Comparison of ENCODE assay signal across 7 cellular contexts in genomic region chr5:6745706-6746217, GRCh38. TPM values are rescaled to one million over a fixed set of nuclear protein-coding genes. Genes with fewer than 3 reads are reported as not detected.
A peak's percentile ranks its signal among the peaks of the same experiment; 100 is the strongest.
DNase-seq lines count a peak whose midpoint lies in the region; ATAC-seq, FAIRE-seq and TF ChIP-seq lines count a peak whose summit lies in the region.

No MANE protein-coding gene starts in this region.

- H4K5ac ChIP-seq in H1 (ENCODE audit: insufficient read length, low read depth, low read length), result no peak overlapping the region

- no peak overlapping the region for H3K4me2 ChIP-seq in PC-9
- H3K4me2 ChIP-seq in H1 (ENCODE audit: insufficient read depth in 1 of 2, low read depth in 2 of 2, low read length in 2 of 2), result no peak overlapping the region

- peaks cover 3% of the 10 kb centered on the region; the same call in 1 of the 2 replicates for H3K79me1 ChIP-seq in H1 (ENCODE audit: low read depth, low read length)

- no peak overlapping the region for H2BK120ac ChIP-seq in H1 (replicated peaks; ENCODE audit: low read depth, low read length)

- no peak overlapping the region for H2BK20ac ChIP-seq in H1 (ENCODE audit: low read length)

- no peak for FAIRE-seq in H1 (lab: Jason Lieb, UNC)

- H2BK15ac ChIP-seq in H1 (ENCODE audit: low read length), result no peak overlapping the region

- H3K27me3 ChIP-seq in HL-60 (ENCODE audit: insufficient read depth, poor library complexity, severe bottlenecking) (no peaks in the 10 kb centered on the region), PC-9 (ENCODE audit: insufficient read depth, low read depth) (no peaks in the 10 kb centered on the region), H1 (replicated peaks in 1 of 4; ENCODE audit: control insufficient read depth in 3 of 4, extremely low read depth in 1 of 4, insufficient read depth in 3 of 4, low read length in 3 of 4) (no peaks in the 10 kb centered on the region)

- H3K36me3 ChIP-seq in PC-9 (ENCODE audit: low read depth), result peaks cover 48% of the 10 kb centered on the region
- peaks cover 2 to 18% (median 7%) of the 10 kb centered on the region in 4 experiments for H3K36me3 ChIP-seq in H1 (ENCODE audit: control insufficient read depth in 2 of 4, insufficient read depth in 4 of 4, low read length in 3 of 4)
- no peaks in the 10 kb centered on the region for H3K36me3 ChIP-seq in mucosa of descending colon (ENCODE audit: low read depth)

- H3K27ac ChIP-seq in HL-60 (replicated peaks), result no peak overlapping the region
- no peak overlapping the region for H3K27ac ChIP-seq in PC-9
- no peak overlapping the region for H3K27ac ChIP-seq in H1 (ENCODE audit: low read depth, low read length)

- H4K8ac ChIP-seq in H1 (ENCODE audit: extremely low read depth, insufficient read depth, low read length), result no peak overlapping the region

- DNase-seq in DMS53 (lab: John Stamatoyannopoulos, UW) (peak; percentile 70), HL-60 (ENCODE audit: low read depth in 1 of 2, low spot score in 1 of 2) (peak in 1 of 2 experiments; percentile 39), PC-9 (peak in 1 of 2 experiments; percentile 67), H1 (ENCODE audit: low read depth in 1 of 2, low spot score in 2 of 2) (no peak), mucosa of descending colon (peak in 1 of 3 donors; percentile 67)

- H3K9ac ChIP-seq in H1 (replicated peaks in 1 of 4; ENCODE audit: extremely low read depth in 1 of 4, low read depth in 3 of 4, low read length in 3 of 4), result no peak overlapping the region

- no peak overlapping the region for H2AFZ ChIP-seq in PC-9
- no peak overlapping the region for H2AFZ ChIP-seq in H1 (ENCODE audit: low read length)

- TF ChIP-seq POLR2A in H1 (IDR thresholded peaks at IDR 0.05; ENCODE audit: control extremely low read depth in 1 of 2, low read depth in 2 of 2, low read length in 2 of 2), result no peak

- H3K79me2 ChIP-seq in PC-9 (ENCODE audit: low read depth) (peaks cover 46% of the 10 kb centered on the region), H1 (ENCODE audit: control insufficient read depth in 1 of 2, insufficient read depth in 2 of 2, low read length in 2 of 2) (peaks cover 0 to 12% of the 10 kb centered on the region in 2 experiments; a peak in 2 of 4 replicates)

- no peaks in the 10 kb centered on the region for H3K9me3 ChIP-seq in PC-9 (ENCODE audit: insufficient read depth, low read depth)
- no peaks in the 10 kb centered on the region for H3K9me3 ChIP-seq in H1 (ENCODE audit: insufficient read depth in 2 of 2, low read depth in 1 of 2, low read length in 1 of 2)
- no peaks in the 10 kb centered on the region for H3K9me3 ChIP-seq in mucosa of descending colon

- H4K91ac ChIP-seq in H1 (replicated peaks; ENCODE audit: insufficient read length, low read length), result no peak overlapping the region

- no peak overlapping the region for H3K18ac ChIP-seq in H1 (ENCODE audit: extremely low read depth, low read length)

- peak; percentile 76 to 83 for TF ChIP-seq RAD21 in H1 (IDR thresholded peaks at IDR 0.05 in 1 of 2, conservative IDR thresholded peaks at IDR 0.05 in 1 of 2; ENCODE audit: low read depth in 2 of 2, low read length in 2 of 2)

- BruUV-seq in PC-9 (replicated peaks; lab: Mats Ljungman, UMichigan), result no TSS peak

- H2BK5ac ChIP-seq in H1 (ENCODE audit: low read depth, low read length), result no peak overlapping the region

- CTCF ChIA-PET in PC-9 (lab: Charles Lee) (no interaction called here), H1 (lab: Charles Lee; ENCODE audit: partially characterized antibody) (interaction anchor here (0.6 to 4.6 kb wide), 26 partner anchors 10 to 813 kb away, joined by 3 to 25 read pairs (median 5); partner anchors contain the start of genes NSUN2 and SRD5A1)

- POLR2A ChIA-PET in PC-9 (lab: Charles Lee; ENCODE audit: unreplicated experiment), result no interaction called here
- POLR2A ChIA-PET in H1 (lab: Charles Lee; ENCODE audit: partially characterized antibody), result interaction anchor here (0.6 to 1.2 kb wide), 2 partner anchors 113 to 149 kb away, joined by 3 to 4 read pairs; partner anchors contain the start of genes NSUN2 and SRD5A1

- H4K20me1 ChIP-seq in PC-9 (ENCODE audit: insufficient read depth) (peaks cover 49% of the 10 kb centered on the region), H1 (replicated peaks in 1 of 2; ENCODE audit: control insufficient read depth in 1 of 2, insufficient read depth in 2 of 2, low read length in 2 of 2) (peaks cover 8 to 25% of the 10 kb centered on the region in 2 experiments)

- no peak overlapping the region for H3K56ac ChIP-seq in H1 (replicated peaks; ENCODE audit: insufficient read length, low read depth, low read length)

- TF ChIP-seq CTCF in HL-60 (IDR thresholded peaks at IDR 0.05; ENCODE audit: insufficient read depth, low read length) (peak; percentile 57), PC-9 (conservative IDR thresholded peaks at IDR 0.05) (peak; percentile 88), H1 (IDR thresholded peaks at IDR 0.05; ENCODE audit: control extremely low read depth in 1 of 3, insufficient read depth in 1 of 3, low read depth in 1 of 3, low read length in 3 of 3) (peak in 2 of 3 experiments; percentile 49 to 72; a peak in 3 of 4 replicates), mucosa of descending colon (IDR thresholded peaks at IDR 0.05) (peak; percentile 44)

- intact Hi-C loops in PC-9 (cut with micrococcal nuclease; ENCODE audit: unreplicated experiment), result loop anchor here (1.0 kb wide), 1 partner anchor 1253 kb away; no protein-coding TSS in a partner anchor
- intact Hi-C loops in mucosa of descending colon (cut with DNase I, micrococcal nuclease), result loop anchor here (10.0 kb wide), 2 partner anchors 111 to 1251 kb away; partner anchors contain the start of genes NSUN2 (in 1 of the 2) and SRD5A1 (in 1 of the 2)

- H3K4me3 ChIP-seq in HL-60 (replicated peaks; ENCODE audit: insufficient read depth, low read length) (no peak overlapping the region), PC-9 (no peak overlapping the region), H1 (ENCODE audit: extremely low read depth in 1 of 4, insufficient read depth in 2 of 4, low read depth in 3 of 4, low read length in 4 of 4) (no peak overlapping the region), mucosa of descending colon (no peak overlapping the region)

- no peak for TF ChIP-seq EP300 in H1 (IDR thresholded peaks at IDR 0.05; ENCODE audit: borderline replicate concordance in 1 of 2, low read depth in 2 of 2, low read length in 2 of 2)

- H3K23me2 ChIP-seq in H1 (ENCODE audit: low read depth, low read length), result no peaks in the 10 kb centered on the region

- no peaks in the 10 kb centered on the region for H3K9me2 ChIP-seq in PC-9 (ENCODE audit: insufficient read depth)

- H3K4me1 ChIP-seq in PC-9 (replicated peaks; ENCODE audit: insufficient read depth) (peaks cover 5% of the 10 kb centered on the region), H1 (replicated peaks in 1 of 4; ENCODE audit: control insufficient read depth in 3 of 4, insufficient read depth in 4 of 4, low read length in 3 of 4) (peaks cover 0 to 3% (median 0%) of the 10 kb centered on the region in 4 experiments; a peak in 3 of 7 replicates), mucosa of descending colon (ENCODE audit: low read depth) (no peaks in the 10 kb centered on the region)

- H3K4ac ChIP-seq in H1 (replicated peaks; ENCODE audit: insufficient read length, low read depth, low read length), result no peak overlapping the region

- H2BK12ac ChIP-seq in H1 (ENCODE audit: low read depth, low read length), result no peak overlapping the region

- no peak overlapping the region for H2AK5ac ChIP-seq in H1 (ENCODE audit: low read depth, low read length)

- H3K23ac ChIP-seq in H1 (ENCODE audit: insufficient read length), result no peak overlapping the region

- H3K14ac ChIP-seq in H1 (ENCODE audit: insufficient read length), result no peak overlapping the region

- ATAC-seq in GM19351 (IDR thresholded peaks at IDR 0.05; ENCODE audit: unreplicated experiment) (peak; percentile 91), mucosa of descending colon (peak; percentile 87), HG03025 (IDR thresholded peaks at IDR 0.05; ENCODE audit: low FRiP score, unreplicated experiment) (no peak)

- H3F3A ChIP-seq in PC-9 (ENCODE audit: insufficient read depth, low read depth), result no peaks in the 10 kb centered on the region; the same call in 1 of the 2 replicates

- 87% methylated on average over 10 of the region's 10 CpGs; no CpG with 5 or more reads in 1 of the 2 experiments for WGBS in H1 (ENCODE audit: extremely low coverage in 1 of 2, insufficient coverage in 1 of 2, insufficient read length in 1 of 2, insufficient replicate concordance in 2 of 2, low coverage in 1 of 2, low lambda C conversion rate in 2 of 2, missing lambda C conversion rate in 1 of 2), 2 experiments

TF ChIP-seq in H1, 55 proteins besides CTCF, POLR2A, EP300 and RAD21 (continues in another document):
- TF ChIP-seq CREB1 (IDR thresholded peaks at IDR 0.05) (no peak), CEBPB (IDR thresholded peaks at IDR 0.05; ENCODE audit: low read depth, low read length) (no peak), SP4 (IDR thresholded peaks at IDR 0.05; ENCODE audit: low read length) (no peak)

RNA-seq across cellular contexts. Expression of gene TENT4A, which starts 32.5 kb away (rescaled TPM):
- 72.8 and 84.8 TPM in 2 replicates for total RNA-seq in PC-9 (2021)
- 22.4 and 25.1 TPM in 2 replicates for total RNA-seq in H1 (2021; fragmentation: NEBNext Ultra II Directional; extraction: Animal tissue kit (Norgen Biotek cat#: 25700))
- 8.9 and 11.6 TPM in 2 replicates for polyA plus RNA-seq in H1 (2011; rRNA removed)
- polyA plus RNA-seq in H1 (2011; cell fraction: cytosol; rRNA removed), result 6.3 TPM
- 46.4 TPM for polyA plus RNA-seq in H1 (2011; cell fraction: nucleus; rRNA removed)
- 17.5 to 20.5 TPM (median 19.2 TPM) in 4 replicates for polyA plus RNA-seq in H1 (2012, experiment 1 of 2)
- polyA plus RNA-seq in H1 (2012, experiment 2 of 2), result 4.8 TPM
- polyA plus RNA-seq in H1 (2013, experiment 1 of 2), result 21.0 TPM
- polyA plus RNA-seq in H1 (2013, experiment 2 of 2), result 20.5 TPM
- 12.4 and 14.3 TPM in 2 replicates for polyA minus RNA-seq in H1 (2011; rRNA and poly(A)+ RNA removed)
- polyA minus RNA-seq in H1 (2011; cell fraction: cytosol; rRNA and poly(A)+ RNA removed), result 13.4 TPM
- 30.2 TPM for polyA minus RNA-seq in H1 (2011; cell fraction: nucleus; rRNA and poly(A)+ RNA removed)
- 10 to 100 TPM; 16.0 to 26.2 (median 16.3) TPM for total RNA-seq in mucosa of descending colon
